16 cellular contexts compared by ENCODE assay signal in the genomic region with DNA sequence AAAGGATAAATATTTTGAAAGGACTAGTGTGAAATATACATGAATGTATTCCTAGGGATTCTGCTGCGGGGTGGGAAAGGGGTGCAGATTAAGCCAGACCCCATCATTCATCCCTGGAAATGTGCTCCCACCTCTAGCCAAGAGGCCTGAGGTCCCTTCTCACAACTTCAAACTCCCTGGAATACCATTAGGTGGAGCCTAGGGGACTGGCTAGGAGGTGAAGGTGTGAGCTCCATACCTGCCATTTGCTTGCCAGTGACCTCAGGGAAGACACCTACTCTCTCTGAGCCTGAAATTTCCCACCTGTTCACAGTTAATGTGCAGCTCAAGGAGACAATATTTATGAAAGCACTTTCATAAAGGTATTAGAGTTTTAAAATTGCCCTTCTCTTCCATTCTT. TPM values are rescaled to one million over a fixed set of nuclear protein-coding genes. Genes with fewer than 3 reads are reported as not detected.
DNase-seq lines count a peak whose midpoint lies in the region; ATAC-seq, FAIRE-seq and TF ChIP-seq lines count a peak whose summit lies in the region.
"Had no signal": no experiment of that assay in that cellular context is flagged by ENCODE, and none has a peak within 500 bp of the region (broad histone marks: within the 10 kb centered on the region; RNA-seq: fewer than 3 reads in every experiment).

No MANE protein-coding gene starts in this region.

- no peaks in the 10 kb centered on the region for H3K79me2 ChIP-seq in astrocyte (ENCODE audit: insufficient read depth, low read length)

- peak overlapping the region in 1 of 2 experiments; percentile 70 for H2BK12ac ChIP-seq in mesenchymal stem cell (ENCODE audit: low read length in 2 of 2)

- TF ChIP-seq CTCF in astrocyte (IDR thresholded peaks at IDR 0.05; ENCODE audit: insufficient read depth, low read depth, low read length): no peak
- TF ChIP-seq CTCF in type B pancreatic cell (conservative IDR thresholded peaks at IDR 0.05): no peak

- no peaks in the 10 kb centered on the region for H3K79me1 ChIP-seq in mesenchymal stem cell (replicated peaks; ENCODE audit: low read length, poor library complexity, severe bottlenecking)

- H3K4me1 ChIP-seq in astrocyte (ENCODE audit: insufficient read depth, low read length) (peaks cover 35% of the 10 kb centered on the region), mesenchymal stem cell (ENCODE audit: control insufficient read depth, insufficient read depth, low read depth, low read length) (peaks cover 4% of the 10 kb centered on the region)
- H3K4me1 ChIP-seq: BE2C had no signal

- no peak overlapping the region for H3K4me2 ChIP-seq in astrocyte (ENCODE audit: low read length)
- no peak overlapping the region for H3K4me2 ChIP-seq in mesenchymal stem cell (ENCODE audit: low read length, poor library complexity, severe bottlenecking)
- H3K4me2 ChIP-seq: PC-9 had no signal

- no peak overlapping the region for H3K4me3 ChIP-seq in H7 (ENCODE audit: insufficient read depth, low read depth, low read length)
- H3K4me3 ChIP-seq in astrocyte (ENCODE audit: insufficient read depth, low read depth, low read length): no peak overlapping the region
- H3K4me3 ChIP-seq in mesenchymal stem cell (ENCODE audit: insufficient read depth in 1 of 2, low read depth in 1 of 2, low read length in 2 of 2): no peak overlapping the region
- H3K4me3 ChIP-seq: MG63, PC-9 had no signal

- H3K18ac ChIP-seq in mesenchymal stem cell (ENCODE audit: low read depth in 1 of 2, low read length in 2 of 2): no peak overlapping the region

- no peak overlapping the region for H2AFZ ChIP-seq in astrocyte (ENCODE audit: low read depth, low read length)
- H2AFZ ChIP-seq in mesenchymal stem cell (ENCODE audit: low read depth, low read length): no peak overlapping the region

- no peak overlapping the region for H2BK15ac ChIP-seq in mesenchymal stem cell (ENCODE audit: low read depth, poor library complexity, severe bottlenecking)

- ATAC-seq in HG03354 (IDR thresholded peaks at IDR 0.05; ENCODE audit: poor library complexity, severe bottlenecking, unreplicated experiment) (no peak), GM18517 (IDR thresholded peaks at IDR 0.05; ENCODE audit: unreplicated experiment) (no peak)

- no peak overlapping the region for H3K4ac ChIP-seq in mesenchymal stem cell (ENCODE audit: low read depth in 1 of 2, low read length in 2 of 2)

- H3K27ac ChIP-seq in astrocyte (ENCODE audit: low read depth, low read length) (no peak overlapping the region), mesenchymal stem cell (ENCODE audit: low read length, poor library complexity, severe bottlenecking) (no peak overlapping the region)
- H3K27ac ChIP-seq: PC-9 had no signal

- H2AK5ac ChIP-seq in mesenchymal stem cell (ENCODE audit: low read length, severe bottlenecking): peak overlapping the region; percentile 27

- no peak overlapping the region for H4K8ac ChIP-seq in mesenchymal stem cell (ENCODE audit: low read length)

- FAIRE-seq in astrocyte (lab: Jason Lieb, UNC): no peak

- H3K4me1 Mint-ChIP-seq in astrocyte (ENCODE audit: low read depth, unreplicated experiment): peaks cover 43% of the 10 kb centered on the region
- peaks cover 31% of the 10 kb centered on the region for H3K4me1 Mint-ChIP-seq in type B pancreatic cell (ENCODE audit: unreplicated experiment)

- no peak overlapping the region for H2BK5ac ChIP-seq in mesenchymal stem cell (ENCODE audit: low read depth, low read length, poor library complexity, severe bottlenecking)

- H3K23ac ChIP-seq in mesenchymal stem cell (ENCODE audit: low read length in 2 of 2): no peak overlapping the region

- H3K36me3 ChIP-seq in H7 (replicated peaks; ENCODE audit: control insufficient read depth, insufficient read depth, low read length): no peaks in the 10 kb centered on the region
- H3K36me3 ChIP-seq in astrocyte (ENCODE audit: insufficient read depth, low read length): no peaks in the 10 kb centered on the region
- H3K36me3 ChIP-seq in mesenchymal stem cell (ENCODE audit: control insufficient read depth in 1 of 2, insufficient read depth in 2 of 2, low read depth in 1 of 2, low read length in 2 of 2): peaks cover 0 to 2% of the 10 kb centered on the region in 2 experiments
- H3K36me3 ChIP-seq: BE2C, MG63 had no signal

- WGBS in mesenchymal stem cell: no CpG with 5 or more reads among the region's 1 CpG

- H3K9ac ChIP-seq in astrocyte (ENCODE audit: low read length) (no peak overlapping the region), mesenchymal stem cell (ENCODE audit: low read length) (no peak overlapping the region)

- H3K4me3 Mint-ChIP-seq in astrocyte (ENCODE audit: unreplicated experiment): no peak overlapping the region
- no peak overlapping the region for H3K4me3 Mint-ChIP-seq in type B pancreatic cell
- H3K4me3 Mint-ChIP-seq: CD4-positive, alpha-beta T cell; HFFc6 had no signal

- DNase-seq in H7 (peak; percentile 29), astrocyte (ENCODE audit: low read depth) (no peak), mesenchymal stem cell (no peak), type B pancreatic cell (ENCODE audit: extremely low spot score, unreplicated experiment) (no peak), NCI-H1105 treated with DMSO at 0.1 percent for 48 hours (lab: John Stamatoyannopoulos, UW) (no peak)
- DNase-seq: BE2C; CD4-positive, alpha-beta T cell; GOT3; HFFc6; Karpas-422; MG63; NCI-H1092 treated with DMSO at 0.1 percent for 48 hours; NCI-H187 treated with DMSO at 0.1 percent for 48 hours; PC-9 had no signal

- H3K36me3 Mint-ChIP-seq in astrocyte (ENCODE audit: low read depth, unreplicated experiment) (peaks cover 1% of the 10 kb centered on the region), type B pancreatic cell (no peaks in the 10 kb centered on the region)

- H3K9me3 Mint-ChIP-seq in astrocyte (ENCODE audit: unreplicated experiment): no peaks in the 10 kb centered on the region
- H3K9me3 Mint-ChIP-seq in type B pancreatic cell: peaks cover 5% of the 10 kb centered on the region
- H3K9me3 Mint-ChIP-seq: CD4-positive, alpha-beta T cell; HFFc6 had no signal

- H3K14ac ChIP-seq in mesenchymal stem cell (ENCODE audit: low read length in 2 of 2): no peak overlapping the region

- no peak overlapping the region for H2BK120ac ChIP-seq in mesenchymal stem cell (ENCODE audit: low read depth, low read length)

- H3K27ac Mint-ChIP-seq in astrocyte (ENCODE audit: unreplicated experiment): peak overlapping the region; percentile 99
- H3K27ac Mint-ChIP-seq in type B pancreatic cell: peak overlapping the region; percentile 0
- H3K27ac Mint-ChIP-seq: CD4-positive, alpha-beta T cell had no signal

- H3K27me3 ChIP-seq in H7 (ENCODE audit: control insufficient read depth, insufficient read depth, low read length) (no peaks in the 10 kb centered on the region), astrocyte (ENCODE audit: insufficient read depth, low read length) (no peaks in the 10 kb centered on the region), mesenchymal stem cell (ENCODE audit: control insufficient read depth in 1 of 2, insufficient read depth in 1 of 2, low read length in 2 of 2) (no peaks in the 10 kb centered on the region)
- H3K27me3 ChIP-seq: MG63 had no signal

- H3K27me3 Mint-ChIP-seq in astrocyte (ENCODE audit: low read depth, unreplicated experiment) (no peaks in the 10 kb centered on the region), type B pancreatic cell (peaks cover 6% of the 10 kb centered on the region)

- H4K91ac ChIP-seq in mesenchymal stem cell (ENCODE audit: low read length): no peak overlapping the region

- H4K20me1 ChIP-seq in astrocyte (ENCODE audit: insufficient read depth, low read length): no peaks in the 10 kb centered on the region

- H3K9me3 ChIP-seq in astrocyte (ENCODE audit: insufficient read depth, low read depth, low read length) (no peaks in the 10 kb centered on the region), mesenchymal stem cell (ENCODE audit: control insufficient read depth, low read length) (no peaks in the 10 kb centered on the region)
- H3K9me3 ChIP-seq: BE2C had no signal

RNA-seq across cellular contexts. Expression of a gene that starts 4.7 kb away (rescaled TPM):
- total RNA-seq in H7 (2014; rRNA removed; shearing (Covaris generic)): 5.8 and 8.3 TPM in 2 replicates
- total RNA-seq in astrocyte: 1,138 and 1,253 TPM in 2 replicates
- 252 TPM for polyA plus RNA-seq in mesenchymal stem cell (2013, experiment 1 of 2)
- polyA plus RNA-seq in mesenchymal stem cell (2013, experiment 2 of 2): 259 TPM
- total RNA-seq in type B pancreatic cell (ENCODE audit: low replicate concordance): 33.8 and 75.5 TPM in 2 replicates

Comparison
In these comparisons a context has a peak if more than half of its experiments do, and no peak if none do; other contexts are left out.
1. RNA of a gene that starts 4.7 kb away (total RNA-seq): 1,138 to 1,253 TPM in astrocyte; 33.8 to 75.5 TPM in type B pancreatic cell and 5.8 to 8.3 TPM in H7; every median in the first group is over 10 times any median in the second.